Comparison of ENCODE assay signal across 1 cellular context in genomic region chr10:72218329-72218728, GRCh38.
TF ChIP-seq lines count a peak whose summit lies in the region.

No MANE protein-coding gene starts in this region.

TF ChIP-seq in K562, 482 proteins besides CTCF, POLR2A, EP300 and RAD21 (continues in another document):
- TF ChIP-seq STAT5A (IDR thresholded peaks at IDR 0.05; ENCODE audit: borderline replicate concordance, low read length) (no peak), POLR3G (IDR thresholded peaks at IDR 0.05; ENCODE audit: extremely low read depth, insufficient read length, insufficient replicate concordance) (no peak), THRA (IDR thresholded peaks at IDR 0.05) (no peak), TCF3 (CRISPR knock-in tag; IDR thresholded peaks at IDR 0.05) (no peak), SIRT6 (IDR thresholded peaks at IDR 0.05; ENCODE audit: low read depth, low read length) (no peak), ZBTB49 (CRISPR knock-in tag; IDR thresholded peaks at IDR 0.05; ENCODE audit: borderline replicate concordance) (no peak), SMAD1 (IDR thresholded peaks at IDR 0.05; ENCODE audit: low read depth, low read length, partially characterized antibody) (no peak), ZNF449 (CRISPR knock-in tag; IDR thresholded peaks at IDR 0.05) (no peak), MEIS2 (IDR thresholded peaks at IDR 0.05; ENCODE audit: partially characterized antibody) (no peak), TOE1 (IDR thresholded peaks at IDR 0.05; ENCODE audit: borderline replicate concordance) (no peak), TOE1 (CRISPR knock-in tag; IDR thresholded peaks at IDR 0.05; ENCODE audit: borderline replicate concordance, low read depth) (no peak), KHSRP (IDR thresholded peaks at IDR 0.05) (no peak), HBP1 (CRISPR knock-in tag; IDR thresholded peaks at IDR 0.05) (no peak), ZBTB26 (CRISPR knock-in tag; IDR thresholded peaks at IDR 0.05) (no peak), ZNF584 (CRISPR knock-in tag; IDR thresholded peaks at IDR 0.05; ENCODE audit: low read depth) (no peak), ZNF133 (CRISPR knock-in tag; IDR thresholded peaks at IDR 0.05) (no peak), ZNF583 (CRISPR knock-in tag; IDR thresholded peaks at IDR 0.05) (no peak), ZNF274 (IDR thresholded peaks at IDR 0.05; ENCODE audit: borderline replicate concordance, low read depth, low read length) (no peak), RCOR1 (IDR thresholded peaks at IDR 0.05; ENCODE audit: borderline replicate concordance in 1 of 2, low read depth in 2 of 2, low read length in 2 of 2) (no peak), ELF4 (CRISPR knock-in tag; IDR thresholded peaks at IDR 0.05) (no peak), MAFG (tag; conservative IDR thresholded peaks at IDR 0.05) (no peak), ZNF589 (CRISPR knock-in tag; IDR thresholded peaks at IDR 0.05; ENCODE audit: low read depth) (no peak), USF1 (CRISPR knock-in tag; IDR thresholded peaks at IDR 0.05) (no peak), ADNP (tag; IDR thresholded peaks at IDR 0.05) (no peak), PML (IDR thresholded peaks at IDR 0.05; ENCODE audit: low read length) (0 out of 2 replicates have a peak, but pooled peaks have one; percentile 22), NR2C2 (CRISPR knock-in tag; IDR thresholded peaks at IDR 0.05) (no peak), NR2C2 (tag; IDR thresholded peaks at IDR 0.05) (no peak), ZNF79 (CRISPR knock-in tag; IDR thresholded peaks at IDR 0.05; ENCODE audit: low read depth) (no peak), HIVEP1 (CRISPR knock-in tag; IDR thresholded peaks at IDR 0.05) (no peak), SUPT5H (IDR thresholded peaks at IDR 0.05) (no peak), ZNF764 (CRISPR knock-in tag; IDR thresholded peaks at IDR 0.05; ENCODE audit: low read depth) (no peak), ZNF174 (CRISPR knock-in tag; IDR thresholded peaks at IDR 0.05) (no peak), ESRRA (IDR thresholded peaks at IDR 0.05; ENCODE audit: borderline replicate concordance, low read depth) (peak; percentile 86), EGR1 (conservative IDR thresholded peaks at IDR 0.05) (no peak), MCM7 (IDR thresholded peaks at IDR 0.05) (no peak), KAT2B (IDR thresholded peaks at IDR 0.05; ENCODE audit: low read depth, low read length) (no peak), ZBTB1 (CRISPR knock-in tag; IDR thresholded peaks at IDR 0.05; ENCODE audit: borderline replicate concordance, low read depth) (no peak), ZSCAN32 (CRISPR knock-in tag; IDR thresholded peaks at IDR 0.05) (no peak), SREBF1 (IDR thresholded peaks at IDR 0.05; ENCODE audit: borderline replicate concordance, low read depth, low read length) (no peak), RAD51 (IDR thresholded peaks at IDR 0.05; ENCODE audit: borderline replicate concordance, low read depth) (no peak), POU5F1 (IDR thresholded peaks at IDR 0.05; ENCODE audit: borderline replicate concordance, low read depth, low read length, partially characterized antibody) (no peak), KLF16 (IDR thresholded peaks at IDR 0.05) (no peak), MAFK (IDR thresholded peaks at IDR 0.05; ENCODE audit: low read length) (no peak), UBTF (IDR thresholded peaks at IDR 0.05; ENCODE audit: borderline replicate concordance in 1 of 2, low read depth in 2 of 2, low read length in 2 of 2) (no peak), MECOM (CRISPR knock-in tag; IDR thresholded peaks at IDR 0.05) (no peak), KLF13 (tag; IDR thresholded peaks at IDR 0.05; ENCODE audit: borderline replicate concordance, low read depth) (no peak), MTA2 (IDR thresholded peaks at IDR 0.05; ENCODE audit: low read depth) (no peak), ZBTB17 (CRISPR knock-in tag; IDR thresholded peaks at IDR 0.05) (no peak), THRB (CRISPR knock-in tag; conservative IDR thresholded peaks at IDR 0.05) (no peak), SMAD2 (IDR thresholded peaks at IDR 0.05; ENCODE audit: low read depth, low read length) (no peak), SIN3B (IDR thresholded peaks at IDR 0.05; ENCODE audit: low read depth) (no peak), CCAR2 (IDR thresholded peaks at IDR 0.05; ENCODE audit: low read depth, low read length) (no peak), ZNF197 (CRISPR knock-in tag; IDR thresholded peaks at IDR 0.05; ENCODE audit: low read depth) (no peak), ESRRB (CRISPR knock-in tag; IDR thresholded peaks at IDR 0.05; ENCODE audit: borderline replicate concordance) (no peak), ZBTB11 (CRISPR knock-in tag; IDR thresholded peaks at IDR 0.05) (no peak), NFXL1 (CRISPR knock-in tag; IDR thresholded peaks at IDR 0.05) (no peak), ID3 (CRISPR knock-in tag; IDR thresholded peaks at IDR 0.05) (no peak), ID3 (tag; IDR thresholded peaks at IDR 0.05) (peak; percentile 99), EHMT2 (IDR thresholded peaks at IDR 0.05) (no peak), SP1 (CRISPR knock-in tag; IDR thresholded peaks at IDR 0.05) (0 out of 2 replicates have a peak, but pooled peaks have one; percentile 27), NONO (IDR thresholded peaks at IDR 0.05; ENCODE audit: low read depth in 2 of 2, low read length in 1 of 2) (no peak)
